7 cellular contexts compared by ENCODE assay signal in the genomic region with DNA sequence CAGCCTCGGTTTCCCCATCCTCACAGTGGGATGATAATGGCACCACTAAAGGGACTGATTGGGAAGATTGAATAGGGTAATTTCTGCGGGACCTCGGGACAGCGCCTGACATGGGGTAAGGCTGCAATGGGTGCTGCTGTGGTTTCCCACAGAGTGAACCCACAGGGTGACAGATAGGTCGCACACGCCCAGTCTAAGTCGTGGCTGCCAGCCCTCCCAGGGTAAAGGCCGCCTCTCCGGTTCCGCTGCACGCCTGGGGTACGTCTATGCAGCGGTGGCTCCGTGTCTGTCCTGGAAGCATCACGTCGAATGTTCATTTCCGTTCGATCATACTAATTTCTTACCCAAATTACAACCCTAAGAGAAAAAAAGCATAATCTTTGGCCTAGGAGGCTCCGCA. TPM values are rescaled to one million over a fixed set of nuclear protein-coding genes. Genes with fewer than 3 reads are reported as not detected.
DNase-seq lines count a peak whose midpoint lies in the region; ATAC-seq and TF ChIP-seq lines count a peak whose summit lies in the region.

No MANE protein-coding gene starts in this region.

- TF ChIP-seq CTCF in activated B cell treated with CpG ODN at 0.5 μM for 24 hours (IDR thresholded peaks at IDR 0.05) (no peak), spleen (IDR thresholded peaks at IDR 0.05 in 8 of 11, conservative IDR thresholded peaks at IDR 0.05 in 3 of 11) (no peak)

- WGBS in right cardiac atrium = 15% methylated on average over 19 of the region's 19 CpGs
- WGBS in spleen, 5 donors = 6 to 11% (median 7%) methylated on average over 19 of the region's 19 CpGs

- H3K4me3 ChIP-seq in HUES48 (ENCODE audit: low read depth, low read length) = peak overlapping the region; percentile 75
- H3K4me3 ChIP-seq in right cardiac atrium (ENCODE audit: low read length) = peak overlapping the region; percentile 89
- peak overlapping the region; percentile 48 to 71 (median 55) for H3K4me3 ChIP-seq in spleen

- no peaks in the 10 kb centered on the region for H3K36me3 ChIP-seq in HUES48 (ENCODE audit: control insufficient read depth, insufficient read depth, low read length)
- no peaks in the 10 kb centered on the region for H3K36me3 ChIP-seq in spleen

- intact Hi-C loops in activated B cell treated with CpG ODN at 0.5 μM for 24 hours (cut with micrococcal nuclease) = loop anchor here (1.0 to 10.0 kb wide), 10 partner anchors 97 to 1283 kb away; partner anchors contain the start of genes GTF3C4, GTF3C5, NTNG2 and NUP214
- intact Hi-C loops in right cardiac atrium (cut with DNase I) = loop anchor here (5.0 to 10.0 kb wide), 6 partner anchors 94 to 394 kb away; no protein-coding TSS in a partner anchor
- intact Hi-C loops in spleen (cut with DNase I; ENCODE audit: low total_unique reads) = loop anchor here (2.0 to 5.0 kb wide), 2 partner anchors 162 to 390 kb away; no protein-coding TSS in a partner anchor

- DNase-seq in activated B cell treated with CpG ODN at 0.5 μM for 24 hours (peak; percentile 16), right cardiac atrium (no peak), spleen (peak; percentile 73), NCI-H524 (lab: John Stamatoyannopoulos, UW) (no peak), NCI-H1092 (lab: John Stamatoyannopoulos, UW) (no peak), foreskin melanocyte (no peak)

- H3K36me3 Mint-ChIP-seq in activated B cell treated with CpG ODN at 0.5 μM for 24 hours (ENCODE audit: low read depth) = peaks cover 3% of the 10 kb centered on the region

- H3K27me3 ChIP-seq in HUES48 (ENCODE audit: control insufficient read depth, insufficient read depth, low read length) (peaks cover 23% of the 10 kb centered on the region), right cardiac atrium (ENCODE audit: control insufficient read depth, insufficient read depth) (no peaks in the 10 kb centered on the region), spleen (replicated peaks in 1 of 7) (peaks cover 0 to 66% (median 54%) of the 10 kb centered on the region in 7 donors)

- no peak for TF ChIP-seq POLR2A in spleen (IDR thresholded peaks at IDR 0.05)

- POLR2A ChIA-PET in activated B cell treated with CpG ODN at 0.5 μM for 24 hours (lab: Charles Lee) = interaction anchor here (0.6 to 1.4 kb wide), 8 partner anchors 26 to 1479 kb away, joined by 3 to 7 read pairs (median 4); partner anchors contain the start of gene SETX

- peaks cover 26% of the 10 kb centered on the region for H3K27me3 Mint-ChIP-seq in activated B cell treated with CpG ODN at 0.5 μM for 24 hours

- CTCF ChIA-PET in activated B cell treated with CpG ODN at 0.5 μM for 24 hours (lab: Charles Lee) = no interaction called here

- peaks cover 35% of the 10 kb centered on the region for H3K4me1 Mint-ChIP-seq in activated B cell treated with CpG ODN at 0.5 μM for 24 hours

- ATAC-seq in activated B cell treated with CpG ODN at 0.5 μM for 24 hours (ENCODE audit: low read depth) = peak; percentile 18
- ATAC-seq in right cardiac atrium = peak in 1 of 2 donors; percentile 14

- no peak overlapping the region for H3K27ac ChIP-seq in HUES48 (ENCODE audit: low read depth, low read length)
- peak overlapping the region; percentile 78 for H3K27ac ChIP-seq in right cardiac atrium (ENCODE audit: low read length)
- H3K27ac ChIP-seq in spleen = no peak overlapping the region

- H3K4me1 ChIP-seq in HUES48 (ENCODE audit: control insufficient read depth, insufficient read depth, low read length) (peaks cover 23% of the 10 kb centered on the region), right cardiac atrium (ENCODE audit: control insufficient read depth, insufficient read depth, low read length) (peaks cover 13% of the 10 kb centered on the region), spleen (peaks cover 24 to 60% (median 38%) of the 10 kb centered on the region in 6 donors)

- peak overlapping the region; percentile 53 for H3K27ac Mint-ChIP-seq in activated B cell treated with CpG ODN at 0.5 μM for 24 hours

- no peak overlapping the region for H3K9ac ChIP-seq in HUES48 (ENCODE audit: low read depth, low read length)

- H3K9me3 ChIP-seq in HUES48 (ENCODE audit: control insufficient read depth, insufficient read depth, low read length) (no peaks in the 10 kb centered on the region), right cardiac atrium (ENCODE audit: control insufficient read depth, low read length) (no peaks in the 10 kb centered on the region), spleen (no peaks in the 10 kb centered on the region)

- peak overlapping the region; percentile 78 for H3K4me3 Mint-ChIP-seq in activated B cell treated with CpG ODN at 0.5 μM for 24 hours

- no peaks in the 10 kb centered on the region for H3K9me3 Mint-ChIP-seq in activated B cell treated with CpG ODN at 0.5 μM for 24 hours

RNA-seq across cellular contexts. Expression of gene CFAP77, which starts 0.6 kb away (rescaled TPM):
- not detected in 2 replicates for total RNA-seq in activated B cell treated with CpG ODN at 0.5 μM for 24 hours
- 1 to 10 TPM; 2.3 to 6.5 (median 4.5) TPM for total RNA-seq in right cardiac atrium
- polyA plus RNA-seq in right cardiac atrium = 4.3 TPM
- total RNA-seq in spleen = not detected
- polyA plus RNA-seq in spleen = under 1 TPM in 1 of 3 donors, not detected in 2; 0.06 TPM

RNA-seq across cellular contexts. Expression of gene TTF1, which starts 4.0 kb away (rescaled TPM):
- 22.0 and 22.8 TPM in 2 replicates for total RNA-seq in activated B cell treated with CpG ODN at 0.5 μM for 24 hours
- 10 to 100 TPM; 13.4 to 21.1 (median 19.0) TPM for total RNA-seq in right cardiac atrium
- 24.7 TPM for polyA plus RNA-seq in right cardiac atrium
- 10 to 100 TPM; 12.1 to 18.5 (median 14.6) TPM for total RNA-seq in spleen
- 10 to 100 TPM; 18.7 to 24.2 (median 19.0) TPM for polyA plus RNA-seq in spleen

RNA-seq across cellular contexts. Expression of gene SETX, which starts 55.9 kb away (rescaled TPM):
- total RNA-seq in activated B cell treated with CpG ODN at 0.5 μM for 24 hours (91.3 and 109 TPM in 2 replicates), right cardiac atrium (10 to 100 TPM; 27.3 to 33.1 (median 31.0) TPM), spleen (100 to 1,000 TPM in 6 of 7 donors, 10 to 100 TPM in 1; 88.0 to 154 (median 113) TPM)
- polyA plus RNA-seq in right cardiac atrium (15.1 TPM), spleen (10 to 100 TPM; 27.0 to 45.3 (median 42.0) TPM)

Comparison
In these comparisons a context has a peak if more than half of its experiments do, and no peak if none do; other contexts are left out.
1. DNase-seq: peak in activated B cell treated with CpG ODN at 0.5 μM for 24 hours (single experiment) and spleen (single experiment); none in right cardiac atrium (0 of 3), NCI-H524 (0 of 2), NCI-H1092 (single experiment) and foreskin melanocyte (single experiment).
2. Peak in every context shown above with its lines, with median percentiles within 50 percentile points of each other: H3K4me3 ChIP-seq.